ENCODE assay signal across 8 cellular contexts in genomic region chr15:88467935-88468528, GRCh38. TPM values are rescaled to one million over a fixed set of nuclear protein-coding genes. Genes with fewer than 3 reads are reported as not detected.
DNase-seq lines count a peak whose midpoint lies in the region; ATAC-seq lines count a peak whose summit lies in the region.

No MANE protein-coding gene starts in this region.

- H3K4me1 ChIP-seq in HUES6 (ENCODE audit: control insufficient read depth, insufficient read depth, low read length), result peaks cover 4% of the 10 kb centered on the region; the same call in 1 of the 2 replicates

- peaks cover 38% of the 10 kb centered on the region for H3K36me3 ChIP-seq in HUES6 (ENCODE audit: control insufficient read depth, insufficient read depth, low read length)

- H3K4me3 ChIP-seq in HUES6 (ENCODE audit: low read depth, low read length), result peak overlapping the region; percentile 93

- ATAC-seq in GM19467 (IDR thresholded peaks at IDR 0.05; ENCODE audit: unreplicated experiment), result no peak

- H3K27me3 Mint-ChIP-seq in activated naive CD8-positive, alpha-beta T cell treated with anti-CD3 and anti-CD28 coated beads for 36 hours, result no peaks in the 10 kb centered on the region
- H3K27me3 Mint-ChIP-seq in immature natural killer cell (ENCODE audit: low read depth in 3 of 3), result peaks cover 5 to 14% (median 11%) of the 10 kb centered on the region in 3 donors
- no peaks in the 10 kb centered on the region for H3K27me3 Mint-ChIP-seq in stimulated activated naive CD8-positive, alpha-beta T cell treated with anti-CD3 and anti-CD28 coated beads, Interleukin-15, Interleukin-2, amounts not matched to agents 100 ng/mL and 50 ng/mL, for 24 hours

- H3K4me3 Mint-ChIP-seq in activated naive CD8-positive, alpha-beta T cell treated with anti-CD3 and anti-CD28 coated beads for 36 hours, result peak overlapping the region; percentile 95
- peak overlapping the region; percentile 85 to 98 (median 97) for H3K4me3 Mint-ChIP-seq in immature natural killer cell
- no peak overlapping the region for H3K4me3 Mint-ChIP-seq in stimulated activated naive CD8-positive, alpha-beta T cell treated with anti-CD3 and anti-CD28 coated beads, Interleukin-15, Interleukin-2, amounts not matched to agents 100 ng/mL and 50 ng/mL, for 24 hours

- peaks cover 23% of the 10 kb centered on the region for H3K4me1 Mint-ChIP-seq in activated naive CD8-positive, alpha-beta T cell treated with anti-CD3 and anti-CD28 coated beads for 36 hours
- peaks cover 33 to 35% of the 10 kb centered on the region in 2 donors for H3K4me1 Mint-ChIP-seq in immature natural killer cell
- peaks cover 33% of the 10 kb centered on the region for H3K4me1 Mint-ChIP-seq in stimulated activated naive CD8-positive, alpha-beta T cell treated with anti-CD3 and anti-CD28 coated beads, Interleukin-15, Interleukin-2, amounts not matched to agents 100 ng/mL and 50 ng/mL, for 24 hours (ENCODE audit: low read depth)

- H3K9me3 ChIP-seq in HUES6 (ENCODE audit: control insufficient read depth, insufficient read depth, low read depth, low read length), result no peaks in the 10 kb centered on the region

- peaks cover 19% of the 10 kb centered on the region for H3K36me3 Mint-ChIP-seq in activated naive CD8-positive, alpha-beta T cell treated with anti-CD3 and anti-CD28 coated beads for 36 hours
- H3K36me3 Mint-ChIP-seq in immature natural killer cell, result peaks cover 6 to 16% (median 12%) of the 10 kb centered on the region in 3 donors
- H3K36me3 Mint-ChIP-seq in stimulated activated naive CD8-positive, alpha-beta T cell treated with anti-CD3 and anti-CD28 coated beads, Interleukin-15, Interleukin-2, amounts not matched to agents 100 ng/mL and 50 ng/mL, for 24 hours (ENCODE audit: low read depth), result peaks cover 41% of the 10 kb centered on the region

- H3K27ac Mint-ChIP-seq in activated naive CD8-positive, alpha-beta T cell treated with anti-CD3 and anti-CD28 coated beads for 36 hours, result peak overlapping the region; percentile 98
- H3K27ac Mint-ChIP-seq in immature natural killer cell, result peak overlapping the region; percentile 94 to 99 (median 98)
- H3K27ac Mint-ChIP-seq in stimulated activated naive CD8-positive, alpha-beta T cell treated with anti-CD3 and anti-CD28 coated beads, Interleukin-15, Interleukin-2, amounts not matched to agents 100 ng/mL and 50 ng/mL, for 24 hours, result peak overlapping the region; percentile 100

- H3K27ac ChIP-seq in HUES6 (ENCODE audit: low read depth, low read length), result peak overlapping the region; percentile 98; the same call in 1 of the 2 replicates

- no peaks in the 10 kb centered on the region for H3K27me3 ChIP-seq in HUES6 (ENCODE audit: control insufficient read depth, insufficient read depth, low read length)

- H3K9ac ChIP-seq in HUES6 (ENCODE audit: low read length), result peak overlapping the region; percentile 96

- no peaks in the 10 kb centered on the region for H3K9me3 Mint-ChIP-seq in activated naive CD8-positive, alpha-beta T cell treated with anti-CD3 and anti-CD28 coated beads for 36 hours
- H3K9me3 Mint-ChIP-seq in immature natural killer cell, result no peaks in the 10 kb centered on the region
- no peaks in the 10 kb centered on the region for H3K9me3 Mint-ChIP-seq in stimulated activated naive CD8-positive, alpha-beta T cell treated with anti-CD3 and anti-CD28 coated beads, Interleukin-15, Interleukin-2, amounts not matched to agents 100 ng/mL and 50 ng/mL, for 24 hours

- peak; percentile 8 for DNase-seq in NCI-H1694 treated with DMSO at 0.1 percent for 48 hours (lab: John Stamatoyannopoulos, UW)
- no peak for DNase-seq in NCI-H1694 (lab: John Stamatoyannopoulos, UW)
- no peak for DNase-seq in activated naive CD8-positive, alpha-beta T cell treated with anti-CD3 and anti-CD28 coated beads for 36 hours
- no peak for DNase-seq in immature natural killer cell
- no peak for DNase-seq in stimulated activated CD4-positive, alpha-beta T cell treated with anti-CD3 and anti-CD28 coated beads, Interleukin-4, amount 100 ng/mL, for 4 hours

RNA-seq across cellular contexts. Expression of gene MRPS11, which starts 0.5 kb away (rescaled TPM):
- 10 to 100 TPM; 82.9 to 85.2 TPM for total RNA-seq in activated naive CD8-positive, alpha-beta T cell treated with anti-CD3 and anti-CD28 coated beads for 36 hours
- polyA plus RNA-seq in immature natural killer cell, result 10 to 100 TPM; 82.3 to 90.8 (median 82.6) TPM

RNA-seq across cellular contexts. Expression of gene MRPL46, which starts 0.8 kb away (rescaled TPM):
- 10 to 100 TPM; 47.4 to 50.2 TPM for total RNA-seq in activated naive CD8-positive, alpha-beta T cell treated with anti-CD3 and anti-CD28 coated beads for 36 hours
- polyA plus RNA-seq in immature natural killer cell, result 10 to 100 TPM; 37.8 to 45.8 (median 45.7) TPM
